8 cellular contexts compared by ENCODE assay signal in the genomic region with DNA sequence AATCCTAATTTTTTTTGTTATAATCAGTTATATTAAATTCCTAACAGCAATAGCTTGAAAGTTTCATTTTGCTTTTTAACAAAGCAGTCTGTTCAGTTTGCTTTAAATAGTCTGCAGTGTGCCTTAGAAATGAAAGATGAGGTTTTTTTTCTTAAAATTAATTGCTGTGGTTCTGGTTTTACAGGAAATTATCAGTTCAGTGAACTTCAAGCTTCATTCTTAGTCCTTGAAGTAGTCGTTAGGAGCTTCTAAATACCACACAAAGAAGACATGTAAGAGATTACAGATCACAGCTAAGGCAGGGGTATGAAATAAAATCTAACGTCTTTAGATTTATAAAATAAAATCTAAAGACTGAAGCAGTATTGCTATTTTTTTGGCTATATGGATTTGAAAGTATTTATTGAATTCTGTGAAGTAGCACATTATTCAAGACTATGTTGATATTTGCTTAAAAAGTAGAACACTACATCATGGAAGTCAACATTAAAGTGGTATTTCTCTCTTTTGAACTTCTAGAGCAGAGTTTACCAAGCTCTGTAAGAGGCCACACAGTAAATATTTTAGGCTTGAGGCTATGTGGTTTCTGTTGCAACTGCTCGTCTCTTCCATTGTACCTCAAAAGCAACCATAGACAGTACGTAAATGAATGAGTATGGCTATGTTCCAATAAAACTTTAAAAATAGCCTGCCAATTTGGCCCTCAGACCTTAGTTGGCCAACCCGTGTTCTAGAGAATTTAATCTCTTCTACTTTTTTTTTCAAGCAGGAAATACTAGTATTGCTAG. TPM values are rescaled to one million over a fixed set of nuclear protein-coding genes. Genes with fewer than 3 reads are reported as not detected.
DNase-seq lines count a peak whose midpoint lies in the region; ATAC-seq, FAIRE-seq and TF ChIP-seq lines count a peak whose summit lies in the region.

No MANE protein-coding gene starts in this region.

- no peak overlapping the region for H3K4me3 ChIP-seq in K562
- no peak overlapping the region for H3K4me3 ChIP-seq in naive thymus-derived CD4-positive, alpha-beta T cell (ENCODE audit: low read length)

- CTCF ChIA-PET in K562 (lab: Yijun Ruan, JAX; ENCODE audit: low intra/inter-chr PET ratio): no interaction called here
- CTCF ChIA-PET in naive thymus-derived CD4-positive, alpha-beta T cell (lab: Charles Lee): interaction anchor here (0.6 to 1.3 kb wide), 4 partner anchors 10 to 286 kb away, joined by 3 to 4 read pairs (median 3); no protein-coding TSS in a partner anchor

- DNase-seq in DMS79 (lab: John Stamatoyannopoulos, UW) (peak; percentile 63), LHCN-M2 (ENCODE audit: low read depth) (peak; percentile 79), K562 (ENCODE audit: extremely low read depth in 1 of 4, low spot score in 3 of 4) (no peak), NCI-H1694 treated with DMSO at 0.1 percent for 48 hours (lab: John Stamatoyannopoulos, UW) (no peak), NCI-H2227 (lab: John Stamatoyannopoulos, UW; ENCODE audit: unreplicated experiment) (no peak), RKO (ENCODE audit: low spot score) (no peak)
- peak in 7 of 9 donors; percentile 41 to 79 (median 68) for DNase-seq in naive thymus-derived CD4-positive, alpha-beta T cell

- no peak for FAIRE-seq in K562 (lab: Jason Lieb, UNC)

- peaks cover 0 to 19% (median 6%) of the 10 kb centered on the region in 5 donors for H3K36me3 Mint-ChIP-seq in naive thymus-derived CD4-positive, alpha-beta T cell

- POLR2A ChIA-PET in K562 (lab: Yijun Ruan, JAX): interaction anchor here (0.6 to 1.2 kb wide), 5 partner anchors 9 to 221 kb away, joined by 3 to 5 read pairs (median 3); no protein-coding TSS in a partner anchor
- POLR2A ChIA-PET in naive thymus-derived CD4-positive, alpha-beta T cell (lab: Charles Lee): interaction anchor here (1.1 kb wide), 1 partner anchor 542 kb away, joined by 3 read pairs; a partner anchor contains a TSS

- H3K27ac ChIP-seq in K562 (ENCODE audit: extremely low read depth, low read depth, low read length): peak overlapping the region; percentile 46; the same call in 2 of the 3 replicates
- H3K27ac ChIP-seq in naive thymus-derived CD4-positive, alpha-beta T cell (ENCODE audit: low read depth, low read length): peak overlapping the region; percentile 65

- TF ChIP-seq EP300 in K562 (IDR thresholded peaks at IDR 0.05; ENCODE audit: low read length): no peak

- H3K27me3 ChIP-seq in K562 (ENCODE audit: control insufficient read depth in 2 of 2, insufficient read depth in 2 of 2, low read length in 2 of 2): no peaks in the 10 kb centered on the region
- H3K27me3 ChIP-seq in naive thymus-derived CD4-positive, alpha-beta T cell (ENCODE audit: control insufficient read depth in 2 of 2, insufficient read depth in 2 of 2, low read length in 2 of 2): no peaks in the 10 kb centered on the region

- H3K4me3 Mint-ChIP-seq in naive thymus-derived CD4-positive, alpha-beta T cell: peak overlapping the region; percentile 53 to 85 (median 77)

- WGBS in K562 (ENCODE audit: insufficient coverage, low coverage, missing lambda C conversion rate): 14% methylated on average over 4 of the region's 5 CpGs

- H3K27ac Mint-ChIP-seq in naive thymus-derived CD4-positive, alpha-beta T cell: peak overlapping the region; percentile 83 to 95 (median 93)

- no peaks in the 10 kb centered on the region for H3K9me1 ChIP-seq in K562 (ENCODE audit: control insufficient read depth, insufficient read depth, low read length)

- H3K27me3 Mint-ChIP-seq in naive thymus-derived CD4-positive, alpha-beta T cell: no peaks in the 10 kb centered on the region

- no peaks in the 10 kb centered on the region for H4K20me1 ChIP-seq in K562 (replicated peaks; ENCODE audit: control insufficient read depth, insufficient read depth, low read length)

- H3K9me3 Mint-ChIP-seq in naive thymus-derived CD4-positive, alpha-beta T cell: no peaks in the 10 kb centered on the region

- TF ChIP-seq POLR2A in K562 (conservative IDR thresholded peaks at IDR 0.05): no peak

- peaks cover 0 to 36% of the 10 kb centered on the region in 2 experiments; a peak in 3 of 5 replicates for H3K4me1 ChIP-seq in K562 (replicated peaks in 1 of 2; ENCODE audit: control insufficient read depth in 2 of 2, insufficient read depth in 2 of 2, low read length in 2 of 2)
- H3K4me1 ChIP-seq in naive thymus-derived CD4-positive, alpha-beta T cell (ENCODE audit: control insufficient read depth in 2 of 2, insufficient read depth in 2 of 2, low read length in 2 of 2): peaks cover 15 to 54% of the 10 kb centered on the region in 2 donors

- no peak for TF ChIP-seq CTCF in K562 (IDR thresholded peaks at IDR 0.05 in 2 of 3, conservative IDR thresholded peaks at IDR 0.05 in 1 of 3; ENCODE audit: insufficient read depth in 2 of 3, low read depth in 1 of 3, low read length in 3 of 3)

- H3K36me3 ChIP-seq in K562 (ENCODE audit: control insufficient read depth, insufficient read depth, low read length): peaks cover 3% of the 10 kb centered on the region; the same call in 2 of the 3 replicates
- H3K36me3 ChIP-seq in naive thymus-derived CD4-positive, alpha-beta T cell (ENCODE audit: control insufficient read depth in 2 of 3, insufficient read depth in 3 of 3, low read length in 3 of 3): peaks cover 6 to 11% (median 8%) of the 10 kb centered on the region in 3 experiments

- H2AFZ ChIP-seq in K562 (ENCODE audit: low read depth, low read length): no peak overlapping the region

- TF ChIP-seq RAD21 in K562 (CRISPR knock-in tag; conservative IDR thresholded peaks at IDR 0.05 in 1 of 2, IDR thresholded peaks at IDR 0.05 in 1 of 2): no peak

- ATAC-seq in GM21515 (IDR thresholded peaks at IDR 0.05; ENCODE audit: unreplicated experiment) (peak; percentile 57), K562 (peak; percentile 32)
- peak; percentile 88 for ATAC-seq in naive thymus-derived CD4-positive, alpha-beta T cell

- H3K9ac ChIP-seq in K562 (ENCODE audit: insufficient read depth in 1 of 2, low read depth in 2 of 2, low read length in 2 of 2): peak overlapping the region in 1 of 2 experiments; percentile 1; a peak in 1 of 4 replicates

- intact Hi-C loops in K562 (cut with micrococcal nuclease): loop anchor here (5.0 kb wide), 1 partner anchor 139 kb away; no protein-coding TSS in a partner anchor
- intact Hi-C loops in naive thymus-derived CD4-positive, alpha-beta T cell (cut with micrococcal nuclease): no loop called here

- peaks cover 4% of the 10 kb centered on the region; the same call in 2 of the 3 replicates for H3K79me2 ChIP-seq in K562 (ENCODE audit: control insufficient read depth, insufficient read depth, low read length)

- no peak overlapping the region for H3K4me2 ChIP-seq in K562 (ENCODE audit: insufficient read depth, low read length)

- peaks cover 16 to 70% (median 51%) of the 10 kb centered on the region in 7 donors for H3K4me1 Mint-ChIP-seq in naive thymus-derived CD4-positive, alpha-beta T cell

- no TSS peak for BruUV-seq in K562 (replicated peaks; lab: Mats Ljungman, UMichigan)

- no peaks in the 10 kb centered on the region for H3K9me3 ChIP-seq in K562 (replicated peaks; ENCODE audit: control insufficient read depth, insufficient read depth, low read depth, low read length)
- no peaks in the 10 kb centered on the region for H3K9me3 ChIP-seq in naive thymus-derived CD4-positive, alpha-beta T cell (ENCODE audit: control insufficient read depth in 2 of 3, low read length in 3 of 3)

- in situ Hi-C loops in K562 (cut with MboI): no loop called here

TF ChIP-seq in K562, 482 proteins besides CTCF, POLR2A, EP300 and RAD21 (continues in another document):
- no peak for TF ChIP-seq ZBTB1 (CRISPR knock-in tag; IDR thresholded peaks at IDR 0.05; ENCODE audit: borderline replicate concordance, low read depth)

RNA-seq across cellular contexts. Expression of a gene that starts 7.9 kb away (rescaled TPM):
- total RNA-seq in LHCN-M2 (2014; rRNA removed) (11.8 and 15.1 TPM in 2 replicates), K562 (2014; rRNA removed) (4.9 and 5.5 TPM in 2 replicates), K562 (2014; rRNA removed; fragmentation: Illumina TruSeq; extraction: Trizol) (7.5 TPM in 2 replicates), K562 (2015; rRNA removed; fragmentation: Illumina TruSeq; extraction: Trizol) (7.2 and 8.0 TPM in 2 replicates), K562 (2021) (8.4 and 9.2 TPM in 2 replicates)
- 11.0 TPM for polyA plus RNA-seq in LHCN-M2 (2012)
- total RNA-seq in K562 (2011; cell fraction: chromatin; rRNA removed; ENCODE audit: low replicate concordance): 24.7 and 55.6 TPM in 2 replicates
- 10.7 and 11.5 TPM in 2 replicates for total RNA-seq in K562 (2011; cell fraction: nucleolus; rRNA removed)
- total RNA-seq in K562 (2011; cell fraction: nucleoplasm; rRNA removed): 17.2 and 27.6 TPM in 2 replicates
- polyA plus RNA-seq in K562 (2011; rRNA removed) (12.0 and 18.0 TPM in 2 replicates), K562 (2014; fragmentation: Illumina TruSeq; extraction: Trizol) (9.5 and 11.5 TPM in 2 replicates), K562 (2014; fragmentation: Nextera tagmentation; extraction: Ambion mirVana) (1 to 10 TPM; 5.4 to 5.9 TPM), K562 (2014; rRNA removed) (8.5 and 12.2 TPM in 2 replicates)
- 4.7 and 7.2 TPM in 2 replicates for polyA plus RNA-seq in K562 (2011; cell fraction: cytosol; rRNA removed)
- 25.2 and 26.4 TPM in 2 replicates for polyA plus RNA-seq in K562 (2011; cell fraction: nucleus; rRNA removed)
- polyA plus RNA-seq in K562 (2012): 7.1 and 9.3 TPM in 2 replicates
- 17.4 and 17.9 TPM in 2 replicates for polyA minus RNA-seq in K562 (2011; rRNA and poly(A)+ RNA removed)
- polyA minus RNA-seq in K562 (2011; cell fraction: cytosol; rRNA and poly(A)+ RNA removed): 3.3 and 6.7 TPM in 2 replicates
- 10.8 and 17.1 TPM in 2 replicates for polyA minus RNA-seq in K562 (2011; cell fraction: nucleus; rRNA and poly(A)+ RNA removed)
- total RNA-seq in naive thymus-derived CD4-positive, alpha-beta T cell: 10 to 100 TPM; 37.8 to 43.0 (median 38.6) TPM
- polyA plus RNA-seq in naive thymus-derived CD4-positive, alpha-beta T cell: 10 to 100 TPM; 21.2 to 25.8 TPM

Comparison
In these comparisons a context has a peak if more than half of its experiments do, and no peak if none do; other contexts are left out.
1. DNase-seq: peak in DMS79 (single experiment), LHCN-M2 (single experiment) and naive thymus-derived CD4-positive, alpha-beta T cell (7 of 9); none in K562 (0 of 4), NCI-H1694 treated with DMSO at 0.1 percent for 48 hours (single experiment), NCI-H2227 (single experiment) and RKO (single experiment).
2. ATAC-seq: peak in every context shown above with its lines; median percentile 88 in naive thymus-derived CD4-positive, alpha-beta T cell; 57 in GM21515; 32 in K562.